In genomic region chr13:85194482-85194881, GRCh38 we compare ENCODE assay signal across 15 cellular contexts.
"Had no signal": no experiment of that assay in that cellular context is flagged by ENCODE, and none has a peak within 500 bp of the region (broad histone marks: within the 10 kb centered on the region; RNA-seq: fewer than 3 reads in every experiment).

No MANE protein-coding gene starts in this region.

- ATAC-seq: activated T-cell treated with anti-CD3 and anti-CD28 coated beads, Interleukin-2, amount 50 U/mL, for 72 hours; foreskin keratinocyte; left cardiac atrium; lower lobe of right lung; natural killer cell treated with Interleukin-12 subunit alpha and Interleukin-12 subunit beta and Interleukin-15 and Interleukin-18, amount 100 ng/mL, for 72 hours; right lobe of liver; stimulated activated naive CD8-positive, alpha-beta T cell treated with anti-CD3 and anti-CD28 coated beads, Interleukin-15, amount 100 ng/mL, for 72 hours had no signal

- DNase-seq: activated CD4-positive, alpha-beta T cell treated with anti-CD3 and anti-CD28 coated beads, Interleukin-2, amount 50 U/mL, for 4 hours; activated effector memory CD4-positive, alpha-beta T cell treated with anti-CD3 and anti-CD28 coated beads, Interleukin-2, amount 50 U/mL, for 16 hours; activated naive CD4-positive, alpha-beta T cell treated with anti-CD3 and anti-CD28 coated beads, Interleukin-2, amount 50 U/mL, for 16 hours; activated T-cell treated with anti-CD3 and anti-CD28 coated beads, Interleukin-2, amount 50 U/mL, for 72 hours; aorta; foreskin keratinocyte; left cardiac atrium; lower lobe of right lung; right lobe of liver; small intestine; stimulated activated CD4-positive, alpha-beta T cell treated with anti-CD3 and anti-CD28 coated beads, Interleukin-15, amount 100 ng/mL, for 24 hours; stimulated activated CD4-positive, alpha-beta T cell treated with anti-CD3 and anti-CD28 coated beads, Interleukin-4, amount 100 ng/mL, for 1 hour; stimulated activated naive CD8-positive, alpha-beta T cell treated with anti-CD3 and anti-CD28 coated beads, Interleukin-15, amount 100 ng/mL, for 72 hours; testis had no signal
